In genomic region chr5:134538296-134538695, GRCh38 we compare ENCODE assay signal across 1 cellular context.
TF ChIP-seq lines count a peak whose summit lies in the region.

No MANE protein-coding gene starts in this region.

TF ChIP-seq in K562, 482 proteins besides CTCF, POLR2A, EP300 and RAD21:
- TF ChIP-seq, protein P1, sequence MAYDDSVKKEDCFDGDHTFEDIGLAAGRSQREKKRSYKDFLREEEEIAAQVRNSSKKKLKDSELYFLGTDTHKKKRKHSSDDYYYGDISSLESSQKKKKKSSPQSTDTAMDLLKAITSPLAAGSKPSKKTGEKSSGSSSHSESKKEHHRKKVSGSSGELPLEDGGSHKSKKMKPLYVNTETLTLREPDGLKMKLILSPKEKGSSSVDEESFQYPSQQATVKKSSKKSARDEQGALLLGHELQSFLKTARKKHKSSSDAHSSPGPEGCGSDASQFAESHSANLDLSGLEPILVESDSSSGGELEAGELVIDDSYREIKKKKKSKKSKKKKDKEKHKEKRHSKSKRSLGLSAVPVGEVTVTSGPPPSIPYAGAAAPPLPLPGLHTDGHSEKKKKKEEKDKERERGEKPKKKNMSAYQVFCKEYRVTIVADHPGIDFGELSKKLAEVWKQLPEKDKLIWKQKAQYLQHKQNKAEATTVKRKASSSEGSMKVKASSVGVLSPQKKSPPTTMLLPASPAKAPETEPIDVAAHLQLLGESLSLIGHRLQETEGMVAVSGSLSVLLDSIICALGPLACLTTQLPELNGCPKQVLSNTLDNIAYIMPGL (CRISPR knock-in tag; IDR thresholded peaks at IDR 0.05), result no peak
